22 cellular contexts compared by ENCODE assay signal in genomic region chr10:1141261-1141660, GRCh38.
DNase-seq lines count a peak whose midpoint lies in the region; ATAC-seq and TF ChIP-seq lines count a peak whose summit lies in the region.
"Had no signal": no experiment of that assay in that cellular context is flagged by ENCODE, and none has a peak within 500 bp of the region (broad histone marks: within the 10 kb centered on the region; RNA-seq: fewer than 3 reads in every experiment).

No MANE protein-coding gene starts in this region.

- ATAC-seq in activated CD8-positive, alpha-beta memory T cell treated with anti-CD3 and anti-CD28 coated beads, Interleukin-2, amount 10 ng/mL, durations not matched to agents 7 days and 5 days = no peak
- no peak for ATAC-seq in activated CD4-positive, alpha-beta T cell treated with anti-CD3 and anti-CD28 coated beads for 36 hours
- ATAC-seq: A549, HCT116 had no signal

- DNase-seq in activated CD8-positive, alpha-beta memory T cell treated with anti-CD3 and anti-CD28 coated beads, Interleukin-2, amount 10 ng/mL, durations not matched to agents 7 days and 5 days = peak; percentile 16
- DNase-seq in activated CD8-positive, alpha-beta memory T cell treated with anti-CD3 and anti-CD28 coated beads, Interleukin-2, amount 50 U/mL, for 4 hours = no peak
- DNase-seq in endodermal cell = peak; percentile 16
- no peak for DNase-seq in neural progenitor cell (ENCODE audit: low spot score)
- DNase-seq in activated CD4-positive, alpha-beta T cell treated with anti-CD3 and anti-CD28 coated beads for 36 hours = no peak
- DNase-seq in CD4-positive, alpha-beta memory T cell = no peak
- DNase-seq in HEK293T (ENCODE audit: extremely low spot score) = no peak
- DNase-seq: 8988T; ACHN; AML-193; BE2C; Calu3; CD4-positive, alpha-beta T cell; COR-L47; DMS153; DND-41; GM23248; H9 had no signal

- no peak overlapping the region for H3K4me3 Mint-ChIP-seq in activated CD8-positive, alpha-beta memory T cell treated with anti-CD3 and anti-CD28 coated beads, Interleukin-2, amount 10 ng/mL, durations not matched to agents 7 days and 5 days
- no peak overlapping the region for H3K4me3 Mint-ChIP-seq in endodermal cell
- H3K4me3 Mint-ChIP-seq in neural progenitor cell = no peak overlapping the region
- no peak overlapping the region for H3K4me3 Mint-ChIP-seq in activated CD4-positive, alpha-beta T cell treated with anti-CD3 and anti-CD28 coated beads for 36 hours
- H3K4me3 Mint-ChIP-seq in CD4-positive, alpha-beta memory T cell = no peak overlapping the region
- H3K4me3 Mint-ChIP-seq: CD4-positive, alpha-beta T cell; H9 had no signal

- no peaks in the 10 kb centered on the region for H3K4me1 Mint-ChIP-seq in activated CD8-positive, alpha-beta memory T cell treated with anti-CD3 and anti-CD28 coated beads, Interleukin-2, amount 10 ng/mL, durations not matched to agents 7 days and 5 days
- H3K4me1 Mint-ChIP-seq in endodermal cell (peaks cover 8% of the 10 kb centered on the region), neural progenitor cell (peaks cover 4% of the 10 kb centered on the region)
- H3K4me1 Mint-ChIP-seq in activated CD4-positive, alpha-beta T cell treated with anti-CD3 and anti-CD28 coated beads for 36 hours = no peaks in the 10 kb centered on the region
- H3K4me1 Mint-ChIP-seq in CD4-positive, alpha-beta memory T cell = peaks cover 0 to 1% (median 0%) of the 10 kb centered on the region in 4 donors
- H3K4me1 Mint-ChIP-seq: CD14-positive monocyte had no signal

- H3F3A ChIP-seq in neural progenitor cell (ENCODE audit: low read depth) = no peaks in the 10 kb centered on the region

- peaks cover 15% of the 10 kb centered on the region for H3K9me3 ChIP-seq in endodermal cell (ENCODE audit: control insufficient read depth, low read length)
- peaks cover 8% of the 10 kb centered on the region for H3K9me3 ChIP-seq in neural progenitor cell (ENCODE audit: low read depth)
- H3K9me3 ChIP-seq in CD4-positive, alpha-beta memory T cell (ENCODE audit: control insufficient read depth in 1 of 2, low read length in 2 of 2) = no peaks in the 10 kb centered on the region
- H3K9me3 ChIP-seq: BE2C had no signal

- intact Hi-C loops in activated CD4-positive, alpha-beta T cell treated with anti-CD3 and anti-CD28 coated beads for 36 hours (cut with DNase I, micrococcal nuclease) = no loop called here
- intact Hi-C loops in CD4-positive, alpha-beta memory T cell (cut with micrococcal nuclease) = no loop called here

- CTCF ChIA-PET in activated CD8-positive, alpha-beta memory T cell treated with anti-CD3 and anti-CD28 coated beads, Interleukin-2, amount 10 ng/mL, durations not matched to agents 7 days and 5 days (lab: Charles Lee) = no interaction called here
- CTCF ChIA-PET in activated CD4-positive, alpha-beta T cell treated with anti-CD3 and anti-CD28 coated beads for 36 hours (lab: Charles Lee) = no interaction called here
- CTCF ChIA-PET in CD4-positive, alpha-beta memory T cell (lab: Charles Lee; ENCODE audit: partially characterized antibody) = interaction anchor here (1.2 kb wide), 1 partner anchor 31 kb away, joined by 4 read pairs; no protein-coding TSS in a partner anchor
- CTCF ChIA-PET in HEK293T (lab: Yijun Ruan, JAX) = interaction anchor here (1.0 kb wide), 1 partner anchor 103 kb away, joined by 4 read pairs; no protein-coding TSS in a partner anchor

- H2AFZ ChIP-seq in neural progenitor cell (replicated peaks) = peak overlapping the region; percentile 32
- H2AFZ ChIP-seq: GM23248 had no signal

- WGBS in endodermal cell (ENCODE audit: insufficient coverage in 1 of 2, insufficient read length in 1 of 2), 2 experiments = 80 to 82% methylated on average over 6 to 7 of the region's 7 CpGs

- POLR2A ChIA-PET in activated CD4-positive, alpha-beta T cell treated with anti-CD3 and anti-CD28 coated beads for 36 hours (lab: Charles Lee) = no interaction called here
- POLR2A ChIA-PET in CD4-positive, alpha-beta memory T cell (lab: Charles Lee; ENCODE audit: partially characterized antibody) = no interaction called here
- POLR2A ChIA-PET in HEK293T (lab: Yijun Ruan, JAX) = no interaction called here

- H3K4me1 ChIP-seq in endodermal cell (ENCODE audit: control insufficient read depth, insufficient read depth, low read length) (no peaks in the 10 kb centered on the region), neural progenitor cell (peaks cover 6% of the 10 kb centered on the region)
- no peaks in the 10 kb centered on the region for H3K4me1 ChIP-seq in CD4-positive, alpha-beta memory T cell (ENCODE audit: insufficient read depth, low read length)
- H3K4me1 ChIP-seq: A549, BE2C had no signal

- H3K27me3 ChIP-seq in endodermal cell (ENCODE audit: control insufficient read depth, insufficient read depth, low read length, poor library complexity, severe bottlenecking) = no peaks in the 10 kb centered on the region
- no peaks in the 10 kb centered on the region for H3K27me3 ChIP-seq in neural progenitor cell
- no peaks in the 10 kb centered on the region for H3K27me3 ChIP-seq in CD4-positive, alpha-beta memory T cell (ENCODE audit: insufficient read depth, low read length)
- H3K27me3 ChIP-seq: BE2C; BLaER1 treated with 17β-estradiol and CSF1 and Interleukin-3, amounts not matched to agents 10 nM and 100 nM had no signal

- H3K4me2 ChIP-seq in neural progenitor cell = no peak overlapping the region
- H3K4me2 ChIP-seq: A549 had no signal

- H3K4me3 ChIP-seq in endodermal cell (ENCODE audit: low read length) (no peak overlapping the region), neural progenitor cell (no peak overlapping the region)
- H3K4me3 ChIP-seq in CD4-positive, alpha-beta memory T cell (ENCODE audit: low read length in 2 of 2) = no peak overlapping the region
- H3K4me3 ChIP-seq: A549; BLaER1 treated with 17β-estradiol and CSF1 and Interleukin-3, amounts not matched to agents 10 nM and 100 nM; GM23248 had no signal

- H3K79me2 ChIP-seq in neural progenitor cell (ENCODE audit: low read depth) = no peaks in the 10 kb centered on the region

- H3K27ac ChIP-seq in endodermal cell (ENCODE audit: low read depth, low read length) = no peak overlapping the region
- no peak overlapping the region for H3K27ac ChIP-seq in neural progenitor cell
- H3K27ac ChIP-seq in CD4-positive, alpha-beta memory T cell (ENCODE audit: low read depth, low read length) = no peak overlapping the region
- H3K27ac ChIP-seq: A549; BLaER1 treated with 17β-estradiol and CSF1 and Interleukin-3, amounts not matched to agents 10 nM and 100 nM; GM23248 had no signal

- H3K27ac Mint-ChIP-seq in activated CD8-positive, alpha-beta memory T cell treated with anti-CD3 and anti-CD28 coated beads, Interleukin-2, amount 10 ng/mL, durations not matched to agents 7 days and 5 days = no peak overlapping the region
- H3K27ac Mint-ChIP-seq in endodermal cell = no peak overlapping the region
- H3K27ac Mint-ChIP-seq in neural progenitor cell = no peak overlapping the region
- H3K27ac Mint-ChIP-seq in activated CD4-positive, alpha-beta T cell treated with anti-CD3 and anti-CD28 coated beads for 36 hours = no peak overlapping the region
- no peak overlapping the region for H3K27ac Mint-ChIP-seq in CD4-positive, alpha-beta memory T cell
- H3K27ac Mint-ChIP-seq: CD14-positive monocyte; CD4-positive, alpha-beta T cell; H9 had no signal

- no peaks in the 10 kb centered on the region for H4K20me1 ChIP-seq in neural progenitor cell (ENCODE audit: low read depth)
- H4K20me1 ChIP-seq: BLaER1 treated with 17β-estradiol and CSF1 and Interleukin-3, amounts not matched to agents 10 nM and 100 nM had no signal

- H3K36me3 ChIP-seq in endodermal cell (ENCODE audit: control insufficient read depth, insufficient read depth, low read length) = no peaks in the 10 kb centered on the region
- peaks cover 5% of the 10 kb centered on the region for H3K36me3 ChIP-seq in neural progenitor cell
- no peaks in the 10 kb centered on the region for H3K36me3 ChIP-seq in CD4-positive, alpha-beta memory T cell (ENCODE audit: insufficient read depth, low read length)
- H3K36me3 ChIP-seq: BE2C had no signal

- TF ChIP-seq CTCF in endodermal cell (conservative IDR thresholded peaks at IDR 0.05) (no peak), neural progenitor cell (IDR thresholded peaks at IDR 0.05) (no peak)

- H3K9me3 Mint-ChIP-seq in activated CD8-positive, alpha-beta memory T cell treated with anti-CD3 and anti-CD28 coated beads, Interleukin-2, amount 10 ng/mL, durations not matched to agents 7 days and 5 days (ENCODE audit: low read depth) = peaks cover 5% of the 10 kb centered on the region
- peaks cover 25% of the 10 kb centered on the region for H3K9me3 Mint-ChIP-seq in endodermal cell
- H3K9me3 Mint-ChIP-seq in neural progenitor cell = peaks cover 24% of the 10 kb centered on the region
- H3K9me3 Mint-ChIP-seq in activated CD4-positive, alpha-beta T cell treated with anti-CD3 and anti-CD28 coated beads for 36 hours (ENCODE audit: low read depth) = peaks cover 18% of the 10 kb centered on the region
- H3K9me3 Mint-ChIP-seq in CD4-positive, alpha-beta memory T cell = peaks cover 2 to 48% (median 29%) of the 10 kb centered on the region in 8 donors

- H3K36me3 Mint-ChIP-seq in activated CD8-positive, alpha-beta memory T cell treated with anti-CD3 and anti-CD28 coated beads, Interleukin-2, amount 10 ng/mL, durations not matched to agents 7 days and 5 days = peaks cover 2% of the 10 kb centered on the region
- H3K36me3 Mint-ChIP-seq in endodermal cell (ENCODE audit: low read depth) (no peaks in the 10 kb centered on the region), neural progenitor cell (no peaks in the 10 kb centered on the region)
- no peaks in the 10 kb centered on the region for H3K36me3 Mint-ChIP-seq in activated CD4-positive, alpha-beta T cell treated with anti-CD3 and anti-CD28 coated beads for 36 hours (ENCODE audit: low read depth)
- H3K36me3 Mint-ChIP-seq in CD4-positive, alpha-beta memory T cell = peaks cover 6 to 15% of the 10 kb centered on the region in 2 donors
- H3K36me3 Mint-ChIP-seq: CD14-positive monocyte had no signal

- H3K9ac ChIP-seq in endodermal cell (ENCODE audit: extremely low read depth, low read length, poor library complexity, severe bottlenecking) (no peak overlapping the region), neural progenitor cell (no peak overlapping the region)
- H3K9ac ChIP-seq: BLaER1 treated with 17β-estradiol and CSF1 and Interleukin-3, amounts not matched to agents 10 nM and 100 nM; GM23248 had no signal

- H3K27me3 Mint-ChIP-seq in activated CD8-positive, alpha-beta memory T cell treated with anti-CD3 and anti-CD28 coated beads, Interleukin-2, amount 10 ng/mL, durations not matched to agents 7 days and 5 days = peaks cover 45% of the 10 kb centered on the region
- H3K27me3 Mint-ChIP-seq in endodermal cell (ENCODE audit: insufficient read depth) (no peaks in the 10 kb centered on the region), neural progenitor cell (ENCODE audit: insufficient read depth, low read depth) (peaks cover 4% of the 10 kb centered on the region)
- H3K27me3 Mint-ChIP-seq in activated CD4-positive, alpha-beta T cell treated with anti-CD3 and anti-CD28 coated beads for 36 hours = peaks cover 4% of the 10 kb centered on the region
- peaks cover 3 to 7% of the 10 kb centered on the region in 2 donors for H3K27me3 Mint-ChIP-seq in CD4-positive, alpha-beta memory T cell

TF ChIP-seq in HEK293T, 16 proteins besides CTCF, POLR2A, EP300 and RAD21 (continues in another document):
- TF ChIP-seq FOXM1 (IDR thresholded peaks at IDR 0.05; ENCODE audit: borderline replicate concordance) (no peak), ELF4 (IDR thresholded peaks at IDR 0.05) (no peak), CTBP1 (IDR thresholded peaks at IDR 0.05; ENCODE audit: borderline replicate concordance) (no peak)

Comparison
In these comparisons a context has a peak if more than half of its experiments do, and no peak if none do; other contexts are left out.
1. DNase-seq: peak in activated CD8-positive, alpha-beta memory T cell treated with anti-CD3 and anti-CD28 coated beads, Interleukin-2, amount 10 ng/mL, durations not matched to agents 7 days and 5 days (single experiment) and endodermal cell (single experiment); none in activated CD8-positive, alpha-beta memory T cell treated with anti-CD3 and anti-CD28 coated beads, Interleukin-2, amount 50 U/mL, for 4 hours (single experiment), neural progenitor cell (single experiment), activated CD4-positive, alpha-beta T cell treated with anti-CD3 and anti-CD28 coated beads for 36 hours (single experiment), CD4-positive, alpha-beta memory T cell (0 of 5) and HEK293T (single experiment).
2. CTCF ChIA-PET loops: an anchor here in CD4-positive, alpha-beta memory T cell (1.2 kb wide) and HEK293T (1.0 kb wide); none called in activated CD8-positive, alpha-beta memory T cell treated with anti-CD3 and anti-CD28 coated beads, Interleukin-2, amount 10 ng/mL, durations not matched to agents 7 days and 5 days and activated CD4-positive, alpha-beta T cell treated with anti-CD3 and anti-CD28 coated beads for 36 hours.